In genomic region chr10:123144697-123145541, GRCh38 we compare ENCODE assay signal across 11 cellular contexts. TPM values are rescaled to one million over a fixed set of nuclear protein-coding genes. Genes with fewer than 3 reads are reported as not detected.
DNase-seq lines count a peak whose midpoint lies in the region; ATAC-seq, FAIRE-seq and TF ChIP-seq lines count a peak whose summit lies in the region.
"Had no signal": no experiment of that assay in that cellular context is flagged by ENCODE, and none has a peak within 500 bp of the region (broad histone marks: within the 10 kb centered on the region; RNA-seq: fewer than 3 reads in every experiment).

No MANE protein-coding gene starts in this region.

- no peak for TF ChIP-seq CTCF in breast epithelium (IDR thresholded peaks at IDR 0.05)
- TF ChIP-seq CTCF in esophagus muscularis mucosa (IDR thresholded peaks at IDR 0.05) = no peak
- no peak for TF ChIP-seq CTCF in upper lobe of right lung (IDR thresholded peaks at IDR 0.05)

- H3K27me3 ChIP-seq in breast epithelium (peaks cover 29 to 100% of the 10 kb centered on the region in 2 donors), esophagus muscularis mucosa (peaks cover 5 to 100% (median 96%) of the 10 kb centered on the region in 4 donors), upper lobe of right lung (peaks cover 100% of the 10 kb centered on the region)

- intact Hi-C loops in breast epithelium (cut with DNase I; ENCODE audit: low total_unique reads) = no loop called here
- intact Hi-C loops in esophagus muscularis mucosa (cut with DNase I) = no loop called here
- intact Hi-C loops in upper lobe of right lung (cut with DNase I) = no loop called here

- TF ChIP-seq EP300 in esophagus muscularis mucosa (IDR thresholded peaks at IDR 0.05) = no peak

- no peak overlapping the region for H3K27ac ChIP-seq in breast epithelium
- H3K27ac ChIP-seq in esophagus muscularis mucosa (replicated peaks in 1 of 4) = no peak overlapping the region
- no peak overlapping the region for H3K27ac ChIP-seq in upper lobe of right lung

- 7% methylated on average over 13 of the region's 29 CpGs for WGBS in esophagus muscularis mucosa

- FAIRE-seq in HTR-8/SVneo (lab: Jason Lieb, UNC) = no peak
- FAIRE-seq: RCC 7860 had no signal

- in situ Hi-C loops in T47D (cut with HindIII; ENCODE audit: low pct_unique_long_range_greater_than_20kb, low sequenced_read_pairs) = no loop called here

- H3K4me3 ChIP-seq in breast epithelium (no peak overlapping the region), esophagus muscularis mucosa (no peak overlapping the region), upper lobe of right lung (no peak overlapping the region)
- H3K4me3 ChIP-seq: lung had no signal

- TF ChIP-seq POLR2A in breast epithelium (IDR thresholded peaks at IDR 0.05) (no peak), esophagus muscularis mucosa (IDR thresholded peaks at IDR 0.05; ENCODE audit: low read depth) (no peak)

- H3K9me3 ChIP-seq in breast epithelium = no peaks in the 10 kb centered on the region
- no peaks in the 10 kb centered on the region for H3K9me3 ChIP-seq in esophagus muscularis mucosa
- H3K9me3 ChIP-seq in upper lobe of right lung = no peaks in the 10 kb centered on the region

- H3K36me3 ChIP-seq in breast epithelium (no peaks in the 10 kb centered on the region), esophagus muscularis mucosa (no peaks in the 10 kb centered on the region), upper lobe of right lung (no peaks in the 10 kb centered on the region)

- H3K4me1 ChIP-seq in breast epithelium (peaks cover 5 to 23% of the 10 kb centered on the region in 2 donors), esophagus muscularis mucosa (peaks cover 28 to 72% (median 56%) of the 10 kb centered on the region in 4 donors), upper lobe of right lung (peaks cover 34% of the 10 kb centered on the region)

- ATAC-seq in upper lobe of right lung = peak; percentile 28
- no peak for ATAC-seq in HG03039 (IDR thresholded peaks at IDR 0.05; ENCODE audit: unreplicated experiment)
- ATAC-seq in HG03571 (IDR thresholded peaks at IDR 0.05; ENCODE audit: unreplicated experiment) = no peak

- peak; percentile 61 to 82 for DNase-seq in T47D (ENCODE audit: low read depth in 1 of 2, low spot score in 1 of 2)
- no peak for DNase-seq in breast epithelium (ENCODE audit: low spot score in 2 of 2)
- peak; percentile 67 for DNase-seq in SK-N-DZ (ENCODE audit: low spot score)
- peak; percentile 90 for DNase-seq in esophagus muscularis mucosa (ENCODE audit: extremely low spot score)
- no peak for DNase-seq in upper lobe of right lung
- no peak for DNase-seq in HTR-8/SVneo (ENCODE audit: insufficient read length, low spot score)

RNA-seq across cellular contexts. Expression of gene HMX2, which starts 3.0 kb away (rescaled TPM):
- total RNA-seq in breast epithelium (not detected), esophagus muscularis mucosa (not detected), upper lobe of right lung (not detected)
- 9.6 and 13.8 TPM in 2 replicates for polyA plus RNA-seq in SK-N-DZ (2014; cell fraction: cytosol; rRNA removed)
- polyA plus RNA-seq in SK-N-DZ (2014; cell fraction: nucleus; rRNA removed) = 10.7 and 13.7 TPM in 2 replicates
- total RNA-seq: lung, subcutaneous adipose tissue had no signal
- polyA plus RNA-seq: lung had no signal

RNA-seq across cellular contexts. Expression of gene HMX3, which starts 9.1 kb away (rescaled TPM):
- total RNA-seq in breast epithelium = not detected
- polyA plus RNA-seq in SK-N-DZ (2014; cell fraction: cytosol; rRNA removed) = 25.5 and 28.4 TPM in 2 replicates
- 6.8 and 12.3 TPM in 2 replicates for polyA plus RNA-seq in SK-N-DZ (2014; cell fraction: nucleus; rRNA removed)
- total RNA-seq in esophagus muscularis mucosa = not detected
- total RNA-seq in upper lobe of right lung = not detected
- total RNA-seq: lung, subcutaneous adipose tissue had no signal
- polyA plus RNA-seq: lung had no signal

RNA-seq across cellular contexts. Expression of gene BUB3, which starts 9.3 kb away (rescaled TPM):
- 100 to 1,000 TPM in 1 of 3 donors, 10 to 100 TPM in 2; 96.4 to 100 (median 98.1) TPM for total RNA-seq in breast epithelium
- 532 and 549 TPM in 2 replicates for polyA plus RNA-seq in SK-N-DZ (2014; cell fraction: cytosol; rRNA removed)
- polyA plus RNA-seq in SK-N-DZ (2014; cell fraction: nucleus; rRNA removed) = 533 and 597 TPM in 2 replicates
- total RNA-seq in esophagus muscularis mucosa = 10 to 100 TPM; 67.9 to 90.1 (median 78.8) TPM
- 61.8 TPM for total RNA-seq in upper lobe of right lung

Comparison
In these comparisons a context has a peak if more than half of its experiments do, and no peak if none do; other contexts are left out.
1. DNase-seq: peak in T47D (2 of 2), SK-N-DZ (single experiment) and esophagus muscularis mucosa (single experiment); none in breast epithelium (0 of 2), upper lobe of right lung (single experiment) and HTR-8/SVneo (single experiment).